15 cellular contexts compared by ENCODE assay signal in genomic region chr5:90221947-90222346, GRCh38.
DNase-seq lines count a peak whose midpoint lies in the region; ATAC-seq, FAIRE-seq and TF ChIP-seq lines count a peak whose summit lies in the region.
"Had no signal": no experiment of that assay in that cellular context is flagged by ENCODE, and none has a peak within 500 bp of the region (broad histone marks: within the 10 kb centered on the region; RNA-seq: fewer than 3 reads in every experiment).

No MANE protein-coding gene starts in this region.

- no peaks in the 10 kb centered on the region for H4K20me1 ChIP-seq in endothelial cell of umbilical vein (replicated peaks; ENCODE audit: control insufficient read depth, extremely low read depth, insufficient read depth, low read length)

- H3K4me1 ChIP-seq in endothelial cell of umbilical vein (ENCODE audit: control insufficient read depth, extremely low read depth, insufficient read depth, low read length) (peaks cover 27% of the 10 kb centered on the region), adrenal gland (replicated peaks in 1 of 2) (no peaks in the 10 kb centered on the region), esophagus muscularis mucosa (no peaks in the 10 kb centered on the region)

- no peak for ATAC-seq in Right ventricle myocardium superior (ENCODE audit: poor library complexity)

- H3K27me3 ChIP-seq in endothelial cell of umbilical vein (ENCODE audit: control insufficient read depth in 2 of 2, insufficient read depth in 2 of 2, low read length in 2 of 2) (no peaks in the 10 kb centered on the region), adrenal gland (no peaks in the 10 kb centered on the region), esophagus muscularis mucosa (no peaks in the 10 kb centered on the region)
- H3K27me3 ChIP-seq: sigmoid colon had no signal

- TF ChIP-seq POLR2A in endothelial cell of umbilical vein (IDR thresholded peaks at IDR 0.05; ENCODE audit: low read depth, low read length) (no peak), adrenal gland (IDR thresholded peaks at IDR 0.05) (no peak), esophagus muscularis mucosa (IDR thresholded peaks at IDR 0.05; ENCODE audit: low read depth) (no peak)

- peak overlapping the region; percentile 49 for H3K27ac Mint-ChIP-seq in osteocyte (ENCODE audit: unreplicated experiment)
- H3K27ac Mint-ChIP-seq: activated B cell treated with CpG ODN at 0.5 μM for 24 hours; dendritic cell treated with granulocyte-macrophage colony-stimulating factor and Interleukin-4, amounts not matched to agents 40 ng/mL and 50 ng/mL, for 4 days had no signal

- no peaks in the 10 kb centered on the region for H3K36me3 ChIP-seq in endothelial cell of umbilical vein (ENCODE audit: control insufficient read depth in 2 of 2, extremely low read depth in 1 of 2, insufficient read depth in 2 of 2, low read length in 2 of 2)
- no peaks in the 10 kb centered on the region for H3K36me3 ChIP-seq in adrenal gland (replicated peaks in 1 of 2)
- no peaks in the 10 kb centered on the region for H3K36me3 ChIP-seq in esophagus muscularis mucosa
- H3K36me3 ChIP-seq: sigmoid colon had no signal

- FAIRE-seq in endothelial cell of umbilical vein (lab: Jason Lieb, UNC), result peak; percentile 55

- 60 to 75% (median 65%) methylated on average over 2 of the region's 2 CpGs for WGBS in adrenal gland, 4 donors
- 80% methylated on average over 2 of the region's 2 CpGs for WGBS in esophagus muscularis mucosa

- no peak overlapping the region for H3K27ac ChIP-seq in endothelial cell of umbilical vein (ENCODE audit: insufficient read depth, low read depth, low read length)
- H3K27ac ChIP-seq in adrenal gland, result no peak overlapping the region
- H3K27ac ChIP-seq in esophagus muscularis mucosa (replicated peaks in 1 of 4), result no peak overlapping the region
- H3K27ac ChIP-seq: sigmoid colon had no signal

- H3K4me3 Mint-ChIP-seq in osteocyte (ENCODE audit: unreplicated experiment), result no peak overlapping the region
- H3K4me3 Mint-ChIP-seq: activated B cell treated with CpG ODN at 0.5 μM for 24 hours; dendritic cell treated with granulocyte-macrophage colony-stimulating factor and Interleukin-4, amounts not matched to agents 40 ng/mL and 50 ng/mL, for 4 days had no signal

- dilution Hi-C loops in endothelial cell of umbilical vein (cut with MboI; ENCODE audit: extremely low pct_ligation_motif_present, low sequenced_read_pairs), result no loop called here

- CTCF ChIA-PET in endothelial cell of umbilical vein (lab: Charles Lee), result interaction anchor here (1.3 kb wide), 1 partner anchor 43 kb away, joined by 3 read pairs; no protein-coding TSS in a partner anchor

- intact Hi-C loops in endothelial cell of umbilical vein (cut with micrococcal nuclease) (no loop called here), adrenal gland (cut with DNase I) (no loop called here), esophagus muscularis mucosa (cut with DNase I) (no loop called here), Right ventricle myocardium superior (cut with DNase I) (no loop called here)

- H3K79me2 ChIP-seq in endothelial cell of umbilical vein (ENCODE audit: control insufficient read depth, insufficient read depth, low read length), result no peaks in the 10 kb centered on the region

- BruUV-seq in endothelial cell of umbilical vein (replicated peaks; lab: Mats Ljungman, UMichigan), result no TSS peak

- TF ChIP-seq EP300 in esophagus muscularis mucosa (IDR thresholded peaks at IDR 0.05), result no peak

- peak overlapping the region; percentile 1 for H3K4me2 ChIP-seq in endothelial cell of umbilical vein (ENCODE audit: insufficient read depth, low read length)

- TF ChIP-seq CTCF in endothelial cell of umbilical vein (IDR thresholded peaks at IDR 0.05; ENCODE audit: extremely low read depth in 1 of 2, insufficient read depth in 1 of 2, low read depth in 1 of 2, low read length in 2 of 2) (no peak), osteocyte (IDR thresholded peaks at IDR 0.05) (no peak), adrenal gland (IDR thresholded peaks at IDR 0.05) (no peak), esophagus muscularis mucosa (IDR thresholded peaks at IDR 0.05) (no peak)

- H3K36me3 Mint-ChIP-seq in osteocyte (ENCODE audit: unreplicated experiment), result no peaks in the 10 kb centered on the region

- H2AFZ ChIP-seq in endothelial cell of umbilical vein (ENCODE audit: low read depth, low read length), result no peak overlapping the region

- no peaks in the 10 kb centered on the region for H3K27me3 Mint-ChIP-seq in osteocyte (ENCODE audit: unreplicated experiment)
- H3K27me3 Mint-ChIP-seq: dendritic cell treated with granulocyte-macrophage colony-stimulating factor and Interleukin-4, amounts not matched to agents 40 ng/mL and 50 ng/mL, for 4 days had no signal

- H3K4me3 ChIP-seq in endothelial cell of umbilical vein (replicated peaks in 1 of 3; ENCODE audit: insufficient read depth in 1 of 3, low read depth in 1 of 3, low read length in 3 of 3), result no peak overlapping the region
- H3K4me3 ChIP-seq in adrenal gland, result no peak overlapping the region
- no peak overlapping the region for H3K4me3 ChIP-seq in esophagus muscularis mucosa
- H3K4me3 ChIP-seq: sigmoid colon had no signal

- peaks cover 19% of the 10 kb centered on the region for H3K9me3 Mint-ChIP-seq in osteocyte (ENCODE audit: unreplicated experiment)
- H3K9me3 Mint-ChIP-seq: activated B cell treated with CpG ODN at 0.5 μM for 24 hours had no signal

- no peak overlapping the region for H3K9ac ChIP-seq in endothelial cell of umbilical vein (replicated peaks; ENCODE audit: extremely low read depth, insufficient read depth, low read length)

- peaks cover 34% of the 10 kb centered on the region for H3K4me1 Mint-ChIP-seq in osteocyte (ENCODE audit: unreplicated experiment)
- H3K4me1 Mint-ChIP-seq: activated B cell treated with CpG ODN at 0.5 μM for 24 hours had no signal

- H3K9me3 ChIP-seq in endothelial cell of umbilical vein (replicated peaks; ENCODE audit: control insufficient read depth, insufficient read depth, low read length) (no peaks in the 10 kb centered on the region), adrenal gland (replicated peaks in 1 of 3) (no peaks in the 10 kb centered on the region), esophagus muscularis mucosa (no peaks in the 10 kb centered on the region)

- DNase-seq in HCEC 1CT (peak; percentile 50), RKO (ENCODE audit: low spot score) (peak; percentile 1), endothelial cell of umbilical vein (ENCODE audit: low read depth, low spot score) (peak; percentile 59), osteocyte (ENCODE audit: extremely low spot score, unreplicated experiment) (no peak), adrenal gland (no peak), esophagus muscularis mucosa (ENCODE audit: extremely low spot score) (no peak), Right ventricle myocardium superior (no peak)
- no peak for DNase-seq in activated CD4-positive, alpha-beta T cell treated with anti-CD3 and anti-CD28 coated beads, Interleukin-2, amount 50 U/mL, for 4 hours
- DNase-seq: activated B cell treated with CpG ODN at 0.5 μM for 24 hours; aorta; KBM-7; NCI-H1092; sigmoid colon; stimulated activated CD4-positive, alpha-beta T cell treated with anti-CD3 and anti-CD28 coated beads, Interleukin-4, amount 100 ng/mL, for 1 hour had no signal

- no peaks in the 10 kb centered on the region for H3K9me1 ChIP-seq in endothelial cell of umbilical vein (replicated peaks; ENCODE audit: control insufficient read depth, extremely low read depth, insufficient read depth, low read length)

- POLR2A ChIA-PET in endothelial cell of umbilical vein (lab: Charles Lee), result no interaction called here

TF ChIP-seq in endothelial cell of umbilical vein, 7 proteins besides CTCF, POLR2A, EP300 and RAD21:
- TF ChIP-seq MAX (IDR thresholded peaks at IDR 0.05; ENCODE audit: insufficient read depth, insufficient read length) (no peak), FOS (IDR thresholded peaks at IDR 0.05; ENCODE audit: borderline replicate concordance, insufficient read depth, low read length) (peak; percentile 72), EZH2 (IDR thresholded peaks at IDR 0.05; ENCODE audit: borderline replicate concordance, low read depth, low read length, severe bottlenecking) (no peak), POLR2AphosphoS5 (IDR thresholded peaks at IDR 0.05; ENCODE audit: insufficient read depth, low read depth, low read length) (no peak), GATA2 (IDR thresholded peaks at IDR 0.05; ENCODE audit: insufficient read depth, insufficient read length, low read depth, low read length) (peak; percentile 34), MYC (IDR thresholded peaks at IDR 0.05; ENCODE audit: low read depth, low read length) (no peak), JUN (IDR thresholded peaks at IDR 0.05; ENCODE audit: borderline replicate concordance, insufficient read depth, insufficient read length, low read depth) (peak; percentile 42)
TF ChIP-seq in endothelial cell of umbilical vein: peak in this region for 3.

Comparison
In these comparisons a context has a peak if more than half of its experiments do, and no peak if none do; other contexts are left out.
1. DNase-seq: peak in HCEC 1CT (single experiment), RKO (single experiment) and endothelial cell of umbilical vein (single experiment); none in osteocyte (single experiment), adrenal gland (0 of 7), activated CD4-positive, alpha-beta T cell treated with anti-CD3 and anti-CD28 coated beads, Interleukin-2, amount 50 U/mL, for 4 hours (0 of 2), esophagus muscularis mucosa (single experiment) and Right ventricle myocardium superior (single experiment).